In the genomic region with DNA sequence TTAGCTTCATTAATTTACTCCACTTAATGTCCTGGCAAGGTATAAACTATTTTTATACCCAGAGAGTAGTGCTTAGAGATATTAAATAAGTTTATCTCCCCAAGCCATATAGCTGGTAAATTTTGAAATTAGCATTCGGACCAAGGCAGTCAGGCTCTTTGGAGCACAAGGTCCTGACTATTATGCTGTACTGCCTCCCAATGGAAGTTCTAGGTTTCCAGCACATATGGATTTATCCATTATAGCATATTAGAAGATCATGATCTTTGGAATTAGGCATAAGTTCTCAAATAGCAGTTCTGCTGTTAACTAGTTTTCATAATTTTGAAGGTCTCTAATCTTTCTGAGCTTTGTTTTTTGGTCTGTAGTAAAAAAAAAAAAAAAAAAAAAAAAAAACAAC, we compare ENCODE assay signal across 10 cellular contexts.
DNase-seq lines count a peak whose midpoint lies in the region; ATAC-seq, FAIRE-seq and TF ChIP-seq lines count a peak whose summit lies in the region.
"Had no signal": no experiment of that assay in that cellular context is flagged by ENCODE, and none has a peak within 500 bp of the region (broad histone marks: within the 10 kb centered on the region; RNA-seq: fewer than 3 reads in every experiment).

No MANE protein-coding gene starts in this region.

- H3K18ac ChIP-seq in mesenchymal stem cell (ENCODE audit: low read depth in 1 of 2, low read length in 2 of 2) = no peak overlapping the region

- no peak overlapping the region for H3K4me3 ChIP-seq in LNCaP clone FGC (ENCODE audit: low read depth, low read length)
- no peak overlapping the region for H3K4me3 ChIP-seq in mesenchymal stem cell (ENCODE audit: insufficient read depth in 1 of 2, low read depth in 1 of 2, low read length in 2 of 2)
- H3K4me3 ChIP-seq in tibial artery = no peak overlapping the region

- TF ChIP-seq CTCF in D721Med (IDR thresholded peaks at IDR 0.05; ENCODE audit: insufficient read depth, missing control alignments) (peak; percentile 65), LNCaP clone FGC (IDR thresholded peaks at IDR 0.05; ENCODE audit: control insufficient read depth, extremely low read depth, insufficient read depth) (peak; percentile 59), GM13976 (IDR thresholded peaks at IDR 0.05; ENCODE audit: borderline replicate concordance, control extremely low read depth, extremely low read depth, insufficient read depth, missing control alignments) (no peak), tibial artery (IDR thresholded peaks at IDR 0.05) (no peak)

- intact Hi-C loops in tibial artery (cut with DNase I; ENCODE audit: low total_unique reads) = no loop called here

- H3K14ac ChIP-seq in mesenchymal stem cell (ENCODE audit: low read length in 2 of 2) = no peak overlapping the region

- no peak overlapping the region for H2AFZ ChIP-seq in mesenchymal stem cell (ENCODE audit: low read depth, low read length)

- H3K27me3 ChIP-seq in mesenchymal stem cell (ENCODE audit: control insufficient read depth in 1 of 2, insufficient read depth in 1 of 2, low read length in 2 of 2) = no peaks in the 10 kb centered on the region
- no peaks in the 10 kb centered on the region for H3K27me3 ChIP-seq in tibial artery

- no peak overlapping the region for H2AK5ac ChIP-seq in mesenchymal stem cell (ENCODE audit: low read length, severe bottlenecking)

- H3K27ac ChIP-seq in mesenchymal stem cell (ENCODE audit: low read length, poor library complexity, severe bottlenecking) (no peak overlapping the region), tibial artery (no peak overlapping the region)

- H2BK15ac ChIP-seq in mesenchymal stem cell (ENCODE audit: low read depth, poor library complexity, severe bottlenecking) = no peak overlapping the region

- H3K9me3 ChIP-seq in mesenchymal stem cell (ENCODE audit: control insufficient read depth, low read length) (no peaks in the 10 kb centered on the region), tibial artery (no peaks in the 10 kb centered on the region)

- no peaks in the 10 kb centered on the region for H3K79me1 ChIP-seq in mesenchymal stem cell (replicated peaks; ENCODE audit: low read length, poor library complexity, severe bottlenecking)

- DNase-seq in D721Med (ENCODE audit: insufficient read length, low spot score) = no peak
- DNase-seq in LNCaP clone FGC (ENCODE audit: low read depth) = peak; percentile 14
- peak; percentile 23 for DNase-seq in astrocyte of the hippocampus (ENCODE audit: low read depth, low spot score)
- peak; percentile 32 for DNase-seq in mesenchymal stem cell
- DNase-seq in GM13976 (ENCODE audit: low spot score) = no peak
- no peak for DNase-seq in tibial artery
- DNase-seq in GM19239 (ENCODE audit: insufficient read length, low spot score) = no peak
- DNase-seq: activated CD8-positive, alpha-beta memory T cell treated with anti-CD3 and anti-CD28 coated beads, Interleukin-2, amount 50 U/mL, for 4 hours had no signal

- H4K8ac ChIP-seq in mesenchymal stem cell (ENCODE audit: low read length) = no peak overlapping the region

- H2BK120ac ChIP-seq in mesenchymal stem cell (ENCODE audit: low read depth, low read length) = no peak overlapping the region

- in situ Hi-C loops in GM13976 (cut with MboI; ENCODE audit: low sequenced_read_pairs, unreplicated experiment) = no loop called here

- no peak overlapping the region for H2BK5ac ChIP-seq in mesenchymal stem cell (ENCODE audit: low read depth, low read length, poor library complexity, severe bottlenecking)

- H4K91ac ChIP-seq in mesenchymal stem cell (ENCODE audit: low read length) = no peak overlapping the region

- no CpG with 5 or more reads among the region's 1 CpG for whole genome bisulfite sequencing in mesenchymal stem cell

- H3K36me3 ChIP-seq in mesenchymal stem cell (ENCODE audit: control insufficient read depth in 1 of 2, insufficient read depth in 2 of 2, low read depth in 1 of 2, low read length in 2 of 2) (no peaks in the 10 kb centered on the region), tibial artery (no peaks in the 10 kb centered on the region)

- no peak overlapping the region for H3K23ac ChIP-seq in mesenchymal stem cell (ENCODE audit: low read length in 2 of 2)

- no peak overlapping the region for H3K4me2 ChIP-seq in mesenchymal stem cell (ENCODE audit: low read length, poor library complexity, severe bottlenecking)

- FAIRE-seq in D721Med (lab: Jason Lieb, UNC) (no peak), GM19239 (lab: Jason Lieb, UNC) (no peak)
- FAIRE-seq: endothelial cell of umbilical vein had no signal

- no peak overlapping the region for H2BK12ac ChIP-seq in mesenchymal stem cell (ENCODE audit: low read length in 2 of 2)

- no peak for ATAC-seq in GM18517 (IDR thresholded peaks at IDR 0.05; ENCODE audit: unreplicated experiment)

- H3K4me1 ChIP-seq in mesenchymal stem cell (ENCODE audit: control insufficient read depth, insufficient read depth, low read depth, low read length) = no peaks in the 10 kb centered on the region
- H3K4me1 ChIP-seq in tibial artery = no peaks in the 10 kb centered on the region

- no peak overlapping the region for H3K9ac ChIP-seq in mesenchymal stem cell (ENCODE audit: low read length)

- H3K4ac ChIP-seq in mesenchymal stem cell (ENCODE audit: low read depth in 1 of 2, low read length in 2 of 2) = no peak overlapping the region

Comparison
In these comparisons a context has a peak if more than half of its experiments do, and no peak if none do; other contexts are left out.
1. DNase-seq: peak in LNCaP clone FGC (single experiment), astrocyte of the hippocampus (single experiment) and mesenchymal stem cell (single experiment); none in D721Med (single experiment), GM13976 (single experiment), tibial artery (0 of 2) and GM19239 (single experiment).
2. CTCF ChIP-seq: peak in D721Med (single experiment) and LNCaP clone FGC (single experiment); none in GM13976 (single experiment) and tibial artery (0 of 2).